20 cellular contexts compared by ENCODE assay signal in genomic region chr3:133899309-133899708, GRCh38. TPM values are rescaled to one million over a fixed set of nuclear protein-coding genes. Genes with fewer than 3 reads are reported as not detected.
"Had no signal": no experiment of that assay in that cellular context is flagged by ENCODE, and none has a peak within 500 bp of the region (broad histone marks: within the 10 kb centered on the region; RNA-seq: fewer than 3 reads in every experiment).

No MANE protein-coding gene starts in this region.

- H3K27me3 ChIP-seq: ascending aorta had no signal

- DNase-seq: activated CD4-positive, alpha-beta T cell treated with anti-CD3 and anti-CD28 coated beads for 36 hours; activated CD4-positive, alpha-beta T cell treated with anti-CD3 and anti-CD28 coated beads, Interleukin-2, amount 10 ng/mL, durations not matched to agents 7 days and 5 days; activated CD4-positive, alpha-beta T cell treated with anti-CD3 and anti-CD28 coated beads, Interleukin-2, amount 50 U/mL, for 48 hours; activated CD8-positive, alpha-beta T cell treated with anti-CD3 and anti-CD28 coated beads, Interleukin-2, amount 10 ng/mL, durations not matched to agents 7 days and 5 days; activated gamma-delta T cell; activated naive CD4-positive, alpha-beta T cell treated with Interleukin-2 at 50 U/mL for 16 hours; activated naive CD8-positive, alpha-beta T cell treated with anti-CD3 and anti-CD28 coated beads, Interleukin-2, amount 10 ng/mL, durations not matched to agents 7 days and 5 days; activated T-cell treated with anti-CD3 and anti-CD28 coated beads, Interleukin-2, amount 50 U/mL, for 24 hours; amygdala; NCI-H1092; NCI-H1436 treated with DMSO at 0.1 percent for 48 hours; NCI-H1694 treated with DMSO at 0.1 percent for 48 hours; NCI-H2029; NCI-H345; NCI-H524 treated with DMSO at 0.1 percent for 48 hours; Right ventricle myocardium superior had no signal

- H3K27ac ChIP-seq: ascending aorta, cardiac muscle cell, KMS-11 had no signal

- H3K36me3 ChIP-seq: ascending aorta, cardiac muscle cell had no signal

- H3K4me3 ChIP-seq: ascending aorta, cardiac muscle cell had no signal

- H3K9me3 ChIP-seq: ascending aorta had no signal

RNA-seq across cellular contexts. Expression of gene RAB6B, which starts 3.6 kb away (rescaled TPM):
- total RNA-seq: activated CD4-positive, alpha-beta T cell treated with anti-CD3 and anti-CD28 coated beads, Interleukin-2, amount 10 ng/mL, durations not matched to agents 7 days and 5 days; OCI-LY7 had no signal
